Comparison of ENCODE assay signal across 15 cellular contexts in the genomic region with DNA sequence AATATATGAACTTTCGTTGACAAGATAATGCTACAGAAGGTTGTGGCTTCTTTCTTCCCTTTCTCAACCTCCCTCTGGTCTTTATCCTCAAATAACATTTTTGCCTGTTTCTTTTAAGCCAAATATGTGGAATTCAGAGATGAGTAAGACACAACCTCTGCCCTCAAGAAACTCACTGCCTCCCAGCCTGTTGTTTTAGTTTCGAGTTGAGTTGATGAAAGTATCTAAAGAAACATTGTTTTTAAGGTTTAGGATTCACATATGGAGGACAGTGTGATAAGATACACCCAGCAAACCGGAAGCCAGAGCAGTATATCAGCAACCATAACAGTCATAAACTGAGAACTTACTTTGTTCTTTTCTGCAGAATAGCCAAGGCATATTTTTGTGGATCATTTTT.
DNase-seq lines count a peak whose midpoint lies in the region; ATAC-seq and TF ChIP-seq lines count a peak whose summit lies in the region.
"Had no signal": no experiment of that assay in that cellular context is flagged by ENCODE, and none has a peak within 500 bp of the region (broad histone marks: within the 10 kb centered on the region; RNA-seq: fewer than 3 reads in every experiment).

No MANE protein-coding gene starts in this region.

- no peaks in the 10 kb centered on the region for H3K36me3 ChIP-seq in thoracic aorta
- H3K36me3 ChIP-seq in stomach = no peaks in the 10 kb centered on the region
- no peaks in the 10 kb centered on the region for H3K36me3 ChIP-seq in colonic mucosa
- H3K36me3 ChIP-seq: gastroesophageal sphincter, tibial nerve had no signal

- H3K36me3 Mint-ChIP-seq in activated T-cell treated with anti-CD3 and anti-CD28 coated beads, Interleukin-2, amount 50 U/mL, for 72 hours (ENCODE audit: insufficient read depth in 2 of 2) = no peaks in the 10 kb centered on the region
- no peaks in the 10 kb centered on the region for H3K36me3 Mint-ChIP-seq in T-helper 2 cell treated with Interferon-gamma antibody and Interleukin-4, amounts not matched to agents 5 μg/mL and 100 μg/mL, for 36 hours (ENCODE audit: low read depth)
- no peaks in the 10 kb centered on the region for H3K36me3 Mint-ChIP-seq in naive thymus-derived CD8-positive, alpha-beta T cell

- H3K4me3 ChIP-seq in fibroblast of pulmonary artery (replicated peaks; ENCODE audit: low read depth, low read length) (no peak overlapping the region), thoracic aorta (no peak overlapping the region), stomach (no peak overlapping the region), colonic mucosa (no peak overlapping the region)
- H3K4me3 ChIP-seq: gastroesophageal sphincter, skin epidermis, tibial nerve had no signal

- H3K27me3 ChIP-seq in thoracic aorta (replicated peaks; ENCODE audit: insufficient read depth) (no peaks in the 10 kb centered on the region), stomach (no peaks in the 10 kb centered on the region), colonic mucosa (no peaks in the 10 kb centered on the region)
- H3K27me3 ChIP-seq: gastroesophageal sphincter, tibial nerve had no signal

- H3K9ac ChIP-seq in colonic mucosa (ENCODE audit: low read depth in 2 of 2, low read length in 2 of 2) = no peak overlapping the region

- POLR2A ChIA-PET in naive thymus-derived CD8-positive, alpha-beta T cell (lab: Charles Lee) = no interaction called here

- ATAC-seq in activated T-cell treated with anti-CD3 and anti-CD28 coated beads, Interleukin-2, amount 50 U/mL, for 72 hours (replicated peaks in 1 of 2) = peak; percentile 63 to 86
- no peak for ATAC-seq in thoracic aorta (ENCODE audit: insufficient number of reproducible peaks, low FRiP score, low read depth)
- ATAC-seq in naive thymus-derived CD8-positive, alpha-beta T cell = no peak
- ATAC-seq: gastroesophageal sphincter had no signal

- WGBS in stomach, 5 donors = 52 to 76% (median 69%) methylated on average over 3 of the region's 3 CpGs

- H3K4me3 Mint-ChIP-seq in activated T-cell treated with anti-CD3 and anti-CD28 coated beads, Interleukin-2, amount 50 U/mL, for 72 hours = peak overlapping the region in 1 of 2 donors; percentile 13
- H3K4me3 Mint-ChIP-seq in T-helper 2 cell treated with Interferon-gamma antibody and Interleukin-4, amounts not matched to agents 5 μg/mL and 100 μg/mL, for 36 hours = no peak overlapping the region
- H3K4me3 Mint-ChIP-seq in naive thymus-derived CD8-positive, alpha-beta T cell = no peak overlapping the region
- H3K4me3 Mint-ChIP-seq: activated CD4-positive, alpha-beta T cell treated with anti-CD3 and anti-CD28 coated beads, Interleukin-2, amount 10 ng/mL, durations not matched to agents 24 days and 14 days; nephron progenitor cell had no signal

- H3K27ac Mint-ChIP-seq in activated T-cell treated with anti-CD3 and anti-CD28 coated beads, Interleukin-2, amount 50 U/mL, for 72 hours = peak overlapping the region; percentile 25
- peak overlapping the region; percentile 20 for H3K27ac Mint-ChIP-seq in T-helper 2 cell treated with Interferon-gamma antibody and Interleukin-4, amounts not matched to agents 5 μg/mL and 100 μg/mL, for 36 hours
- no peak overlapping the region for H3K27ac Mint-ChIP-seq in naive thymus-derived CD8-positive, alpha-beta T cell
- H3K27ac Mint-ChIP-seq: activated CD4-positive, alpha-beta T cell treated with anti-CD3 and anti-CD28 coated beads, Interleukin-2, amount 10 ng/mL, durations not matched to agents 24 days and 14 days; nephron progenitor cell had no signal

- intact Hi-C loops in stomach (cut with DNase I; ENCODE audit: low total_unique reads) = no loop called here
- intact Hi-C loops in colonic mucosa (cut with DNase I) = no loop called here

- H3K4me1 ChIP-seq in thoracic aorta (ENCODE audit: control insufficient read depth in 1 of 2, low read depth in 2 of 2) (peaks cover 19 to 87% of the 10 kb centered on the region in 2 donors), stomach (peaks cover 12 to 72% (median 20%) of the 10 kb centered on the region in 4 donors), colonic mucosa (peaks cover 6% of the 10 kb centered on the region)

- H3K9me3 Mint-ChIP-seq in activated T-cell treated with anti-CD3 and anti-CD28 coated beads, Interleukin-2, amount 50 U/mL, for 72 hours = no peaks in the 10 kb centered on the region
- no peaks in the 10 kb centered on the region for H3K9me3 Mint-ChIP-seq in T-helper 2 cell treated with Interferon-gamma antibody and Interleukin-4, amounts not matched to agents 5 μg/mL and 100 μg/mL, for 36 hours
- no peaks in the 10 kb centered on the region for H3K9me3 Mint-ChIP-seq in naive thymus-derived CD8-positive, alpha-beta T cell
- H3K9me3 Mint-ChIP-seq: activated CD4-positive, alpha-beta T cell treated with anti-CD3 and anti-CD28 coated beads, Interleukin-2, amount 10 ng/mL, durations not matched to agents 24 days and 14 days; nephron progenitor cell had no signal

- TF ChIP-seq CTCF in fibroblast of pulmonary artery (IDR thresholded peaks at IDR 0.05; ENCODE audit: low read length, missing control alignments) = no peak
- no peak for TF ChIP-seq CTCF in thoracic aorta (IDR thresholded peaks at IDR 0.05)
- TF ChIP-seq CTCF in stomach (IDR thresholded peaks at IDR 0.05) = no peak
- TF ChIP-seq CTCF in colonic mucosa (IDR thresholded peaks at IDR 0.05) = no peak

- H3K27ac ChIP-seq in thoracic aorta = peak overlapping the region; percentile 72 to 95
- peak overlapping the region in 2 of 5 donors; percentile 8 to 68 for H3K27ac ChIP-seq in stomach
- no peak overlapping the region for H3K27ac ChIP-seq in colonic mucosa
- H3K27ac ChIP-seq: skin epidermis, tibial nerve had no signal

- H3K4me1 Mint-ChIP-seq in activated T-cell treated with anti-CD3 and anti-CD28 coated beads, Interleukin-2, amount 50 U/mL, for 72 hours (ENCODE audit: low read depth) = peaks cover 10% of the 10 kb centered on the region
- peaks cover 11% of the 10 kb centered on the region for H3K4me1 Mint-ChIP-seq in T-helper 2 cell treated with Interferon-gamma antibody and Interleukin-4, amounts not matched to agents 5 μg/mL and 100 μg/mL, for 36 hours (ENCODE audit: low read depth)
- peaks cover 0 to 2% (median 0%) of the 10 kb centered on the region in 4 donors for H3K4me1 Mint-ChIP-seq in naive thymus-derived CD8-positive, alpha-beta T cell

- no peaks in the 10 kb centered on the region for H3K9me3 ChIP-seq in thoracic aorta
- no peaks in the 10 kb centered on the region for H3K9me3 ChIP-seq in stomach
- no peaks in the 10 kb centered on the region for H3K9me3 ChIP-seq in colonic mucosa
- H3K9me3 ChIP-seq: gastroesophageal sphincter, tibial nerve had no signal

- H3K27me3 Mint-ChIP-seq in activated T-cell treated with anti-CD3 and anti-CD28 coated beads, Interleukin-2, amount 50 U/mL, for 72 hours (ENCODE audit: low read depth) = peaks cover 11% of the 10 kb centered on the region
- H3K27me3 Mint-ChIP-seq in T-helper 2 cell treated with Interferon-gamma antibody and Interleukin-4, amounts not matched to agents 5 μg/mL and 100 μg/mL, for 36 hours (ENCODE audit: low read depth) = peaks cover 4% of the 10 kb centered on the region
- H3K27me3 Mint-ChIP-seq in naive thymus-derived CD8-positive, alpha-beta T cell = peaks cover 0 to 3% (median 0%) of the 10 kb centered on the region in 5 donors

- peak in 1 of 2 donors; percentile 0 for DNase-seq in activated T-cell treated with anti-CD3 and anti-CD28 coated beads, Interleukin-2, amount 50 U/mL, for 72 hours
- DNase-seq in activated T-cell treated with anti-CD3 and anti-CD28 coated beads for 4 hours = no peak
- peak; percentile 17 for DNase-seq in T-helper 2 cell treated with Interferon-gamma antibody and Interleukin-4, amounts not matched to agents 5 μg/mL and 100 μg/mL, for 36 hours (ENCODE audit: low spot score)
- peak; percentile 63 for DNase-seq in fibroblast of pulmonary artery (ENCODE audit: low read depth)
- DNase-seq in thoracic aorta (ENCODE audit: low spot score) = no peak
- no peak for DNase-seq in stomach
- DNase-seq in colonic mucosa = no peak
- no peak for DNase-seq in naive thymus-derived CD8-positive, alpha-beta T cell
- DNase-seq: ACHN; activated CD4-positive, alpha-beta T cell treated with anti-CD3 and anti-CD28 coated beads, Interleukin-2, amount 10 ng/mL, durations not matched to agents 24 days and 14 days; activated gamma-delta T cell treated with Interleukin-2 at 50 U/mL for 16 hours; nephron progenitor cell had no signal

- TF ChIP-seq EP300 in stomach (IDR thresholded peaks at IDR 0.05) = no peak

- TF ChIP-seq POLR2A in stomach (IDR thresholded peaks at IDR 0.05) = no peak

Comparison
In these comparisons a context has a peak if more than half of its experiments do, and no peak if none do; other contexts are left out.
1. ATAC-seq: peak in activated T-cell treated with anti-CD3 and anti-CD28 coated beads, Interleukin-2, amount 50 U/mL, for 72 hours (2 of 2); none in thoracic aorta (single experiment) and naive thymus-derived CD8-positive, alpha-beta T cell (0 of 2).
2. DNase-seq: peak in T-helper 2 cell treated with Interferon-gamma antibody and Interleukin-4, amounts not matched to agents 5 μg/mL and 100 μg/mL, for 36 hours (single experiment) and fibroblast of pulmonary artery (single experiment); none in activated T-cell treated with anti-CD3 and anti-CD28 coated beads for 4 hours (single experiment), thoracic aorta (single experiment), stomach (single experiment), colonic mucosa (single experiment) and naive thymus-derived CD8-positive, alpha-beta T cell (0 of 10).
3. H3K27ac Mint-ChIP-seq: peak in activated T-cell treated with anti-CD3 and anti-CD28 coated beads, Interleukin-2, amount 50 U/mL, for 72 hours (single experiment) and T-helper 2 cell treated with Interferon-gamma antibody and Interleukin-4, amounts not matched to agents 5 μg/mL and 100 μg/mL, for 36 hours (single experiment); none in naive thymus-derived CD8-positive, alpha-beta T cell (0 of 10).